In genomic region chr12:122646568-122647220, GRCh38 we compare ENCODE assay signal across 1 cellular context.
TF ChIP-seq lines count a peak whose summit lies in the region.

No MANE protein-coding gene starts in this region.

TF ChIP-seq in GM23338, 12 proteins besides CTCF, POLR2A, EP300 and RAD21 (continued from another document):
- no peak for TF ChIP-seq ETS1 (IDR thresholded peaks at IDR 0.05)
- TF ChIP-seq CREB1 (CRISPR knock-in tag; IDR thresholded peaks at IDR 0.05; ENCODE audit: low read depth), result no peak
- no peak for TF ChIP-seq STAT1 (IDR thresholded peaks at IDR 0.05; ENCODE audit: unreplicated experiment)
- no peak for TF ChIP-seq ZNF114 (CRISPR knock-in tag; IDR thresholded peaks at IDR 0.05)
- no peak for TF ChIP-seq EZH2phosphoT487 (IDR thresholded peaks at IDR 0.05; ENCODE audit: unreplicated experiment)
- TF ChIP-seq JUNB (IDR thresholded peaks at IDR 0.05; ENCODE audit: unreplicated experiment), result no peak
- TF ChIP-seq ZNF331 (CRISPR knock-in tag; IDR thresholded peaks at IDR 0.05; ENCODE audit: low read depth), result no peak
- no peak for TF ChIP-seq NANOG (IDR thresholded peaks at IDR 0.05; ENCODE audit: borderline replicate concordance)
- TF ChIP-seq POLR2AphosphoS5 (IDR thresholded peaks at IDR 0.05; ENCODE audit: low read depth), result no peak
- TF ChIP-seq EZH2 (IDR thresholded peaks at IDR 0.05; ENCODE audit: low read depth, unreplicated experiment), result no peak
